ENCODE assay signal across 9 cellular contexts in genomic region chr2:219541611-219542180, GRCh38. TPM values are rescaled to one million over a fixed set of nuclear protein-coding genes. Genes with fewer than 3 reads are reported as not detected.
DNase-seq lines count a peak whose midpoint lies in the region; ATAC-seq and TF ChIP-seq lines count a peak whose summit lies in the region.
"Had no signal": no experiment of that assay in that cellular context is flagged by ENCODE, and none has a peak within 500 bp of the region (broad histone marks: within the 10 kb centered on the region; RNA-seq: fewer than 3 reads in every experiment).

No MANE protein-coding gene starts in this region.

- H3K4me3 ChIP-seq in SJCRH30 (no peak overlapping the region), psoas muscle (peak overlapping the region; percentile 38), vagina (peak overlapping the region; percentile 1)

- H2BK12ac ChIP-seq in H9 (ENCODE audit: insufficient read length, low read depth, low read length): no peak overlapping the region

- no peak overlapping the region for H3K4ac ChIP-seq in H9 (ENCODE audit: low read depth, low read length)

- H2BK20ac ChIP-seq in H9 (ENCODE audit: low read depth, low read length, poor library complexity, severe bottlenecking): no peak overlapping the region

- no peaks in the 10 kb centered on the region for H3K79me1 ChIP-seq in H9 (ENCODE audit: insufficient read depth, low read depth, low read length, poor library complexity, severe bottlenecking)

- TF ChIP-seq POLR2A in vagina (IDR thresholded peaks at IDR 0.05): no peak

- H3K56ac ChIP-seq in H9 (ENCODE audit: insufficient read length, low read depth, low read length): no peak overlapping the region

- H2BK5ac ChIP-seq in H9 (ENCODE audit: insufficient read length, low read length): no peak overlapping the region

- no peak overlapping the region for H2AFZ ChIP-seq in H9 (ENCODE audit: low read length)

- no peak overlapping the region for H3K14ac ChIP-seq in H9 (ENCODE audit: insufficient read depth, low read length)

- CTCF ChIA-PET in activated naive CD4-positive, alpha-beta T cell treated with anti-CD3 and anti-CD28 coated beads, Interleukin-2, amount 10 ng/mL, durations not matched to agents 7 days and 5 days (lab: Charles Lee): interaction anchor here (0.6 to 3.9 kb wide), 42 partner anchors 9 to 162 kb away, joined by 3 to 72 read pairs (median 4); partner anchors contain the start of gene STK11IP

- H4K8ac ChIP-seq in H9 (replicated peaks; ENCODE audit: insufficient read length, low read depth, low read length): no peak overlapping the region

- peaks cover 39 to 40% of the 10 kb centered on the region in 2 experiments for H3K4me1 Mint-ChIP-seq in H9
- H3K4me1 Mint-ChIP-seq in activated naive CD4-positive, alpha-beta T cell treated with anti-CD3 and anti-CD28 coated beads, Interleukin-2, amount 10 ng/mL, durations not matched to agents 7 days and 5 days: peaks cover 23% of the 10 kb centered on the region

- peak overlapping the region; percentile 94 for H3K4me2 ChIP-seq in H9 (ENCODE audit: insufficient read depth, insufficient read length, low read length)

- ATAC-seq in Right ventricle myocardium inferior (no peak), psoas muscle (peak; percentile 30 to 49 (median 31))

- no peak overlapping the region for H2BK120ac ChIP-seq in H9 (ENCODE audit: low read depth, low read length, poor library complexity, severe bottlenecking)

- WGBS in H9 (ENCODE audit: extremely low coverage, insufficient read length, low lambda C conversion rate): no CpG with 5 or more reads among the region's 48 CpGs
- WGBS in psoas muscle, 3 donors: 14 to 22% (median 15%) methylated on average over 47 to 48 of the region's 48 CpGs

- peak overlapping the region in 1 of 3 experiments; percentile 73; a peak in 1 of 7 replicates for H3K27ac Mint-ChIP-seq in H9
- H3K27ac Mint-ChIP-seq in activated naive CD4-positive, alpha-beta T cell treated with anti-CD3 and anti-CD28 coated beads, Interleukin-2, amount 10 ng/mL, durations not matched to agents 7 days and 5 days: peak overlapping the region; percentile 7

- H4K91ac ChIP-seq in H9 (ENCODE audit: insufficient read length, low read depth, low read length): no peak overlapping the region

- H3K4me1 ChIP-seq in ES-I3 (ENCODE audit: insufficient read depth, low read length): peaks cover 23% of the 10 kb centered on the region
- H3K4me1 ChIP-seq in H9 (ENCODE audit: insufficient read depth, low read length): peaks cover 8% of the 10 kb centered on the region; the same call in 1 of the 2 replicates
- H3K4me1 ChIP-seq in SJCRH30: peaks cover 13% of the 10 kb centered on the region
- peaks cover 23% of the 10 kb centered on the region for H3K4me1 ChIP-seq in psoas muscle
- H3K4me1 ChIP-seq in vagina: peaks cover 45% of the 10 kb centered on the region

- peaks cover 16% of the 10 kb centered on the region for H3K23me2 ChIP-seq in H9 (ENCODE audit: insufficient read length, low read depth, low read length, poor library complexity, severe bottlenecking)

- no peak overlapping the region for H2AK5ac ChIP-seq in H9 (ENCODE audit: insufficient read length, low read length)

- H2BK15ac ChIP-seq in H9 (ENCODE audit: low read depth, low read length): no peak overlapping the region

- peaks cover 18 to 31% (median 21%) of the 10 kb centered on the region in 3 experiments for H3K36me3 Mint-ChIP-seq in H9 (ENCODE audit: insufficient read depth in 1 of 3, low read depth in 3 of 3)
- peaks cover 4% of the 10 kb centered on the region for H3K36me3 Mint-ChIP-seq in activated naive CD4-positive, alpha-beta T cell treated with anti-CD3 and anti-CD28 coated beads, Interleukin-2, amount 10 ng/mL, durations not matched to agents 7 days and 5 days

- intact Hi-C loops in Right ventricle myocardium inferior (cut with DNase I) (loop anchor here (1.0 to 2.0 kb wide), 2 partner anchors 148 to 185 kb away; no protein-coding TSS in a partner anchor), psoas muscle (cut with DNase I) (loop anchor here (2.0 to 10.0 kb wide), 3 partner anchors 101 to 367 kb away; partner anchors contain the start of genes CNPPD1 (in 1 of the 2), RETREG2 (in 1 of the 2) and SLC23A3 (in 1 of the 2)), vagina (cut with DNase I) (loop anchor here (2.0 to 5.0 kb wide), 2 partner anchors 101 to 149 kb away; no protein-coding TSS in a partner anchor)

- H3K9ac ChIP-seq in ES-I3 (ENCODE audit: low read depth, low read length) (peak overlapping the region; percentile 66; the same call in 1 of the 2 replicates), H9 (ENCODE audit: extremely low read depth, insufficient read length, low read length) (no peak overlapping the region)

- H3K23ac ChIP-seq in H9 (ENCODE audit: insufficient read length, low read depth, low read length): no peak overlapping the region

- peak; percentile 100 for TF ChIP-seq CTCF in H9 (conservative IDR thresholded peaks at IDR 0.05)
- peak; percentile 80 for TF ChIP-seq CTCF in psoas muscle (IDR thresholded peaks at IDR 0.05)
- TF ChIP-seq CTCF in vagina (IDR thresholded peaks at IDR 0.05): peak; percentile 78 to 89 (median 79)

- H3K79me2 ChIP-seq in H9 (ENCODE audit: insufficient read depth, low read length): no peaks in the 10 kb centered on the region

- peaks cover 9% of the 10 kb centered on the region for H3K36me3 ChIP-seq in ES-I3 (ENCODE audit: insufficient read depth, low read length)
- H3K36me3 ChIP-seq in SJCRH30: peaks cover 6% of the 10 kb centered on the region; the same call in 1 of the 2 replicates
- peaks cover 0 to 29% of the 10 kb centered on the region in 2 donors for H3K36me3 ChIP-seq in psoas muscle (ENCODE audit: insufficient read depth in 1 of 2, low read depth in 1 of 2)
- H3K36me3 ChIP-seq in vagina: peaks cover 0 to 22% of the 10 kb centered on the region in 2 donors

- peak; percentile 95 for DNase-seq in H9
- peak; percentile 93 for DNase-seq in LoVo (ENCODE audit: low spot score)
- peak; percentile 49 to 51 for DNase-seq in SJCRH30
- peak; percentile 90 for DNase-seq in activated naive CD4-positive, alpha-beta T cell treated with anti-CD3 and anti-CD28 coated beads, Interleukin-2, amount 10 ng/mL, durations not matched to agents 7 days and 5 days
- DNase-seq in Right ventricle myocardium inferior (ENCODE audit: missing footprints): peak; percentile 90
- peak; percentile 74 to 87 for DNase-seq in psoas muscle
- DNase-seq in vagina (ENCODE audit: extremely low spot score in 2 of 2): no peak

- no peak overlapping the region for H3K18ac ChIP-seq in H9 (ENCODE audit: insufficient read length, low read depth, low read length)

- H3K9me3 ChIP-seq in ES-I3 (ENCODE audit: control insufficient read depth, insufficient read depth, low read length) (no peaks in the 10 kb centered on the region), H9 (ENCODE audit: control insufficient read depth, low read depth, low read length) (no peaks in the 10 kb centered on the region), SJCRH30 (replicated peaks) (no peaks in the 10 kb centered on the region), psoas muscle (no peaks in the 10 kb centered on the region), vagina (no peaks in the 10 kb centered on the region)

- H3K27me3 Mint-ChIP-seq in H9 (ENCODE audit: low read depth): peaks cover 27% of the 10 kb centered on the region
- peaks cover 35% of the 10 kb centered on the region for H3K27me3 Mint-ChIP-seq in activated naive CD4-positive, alpha-beta T cell treated with anti-CD3 and anti-CD28 coated beads, Interleukin-2, amount 10 ng/mL, durations not matched to agents 7 days and 5 days

- no peak overlapping the region for H4K5ac ChIP-seq in H9 (ENCODE audit: insufficient read length, low read depth, low read length)

- H3K4me3 Mint-ChIP-seq in H9: peak overlapping the region; percentile 87 to 94
- peak overlapping the region; percentile 73 for H3K4me3 Mint-ChIP-seq in activated naive CD4-positive, alpha-beta T cell treated with anti-CD3 and anti-CD28 coated beads, Interleukin-2, amount 10 ng/mL, durations not matched to agents 7 days and 5 days

- H4K20me1 ChIP-seq in H9 (ENCODE audit: control insufficient read depth, insufficient read depth, insufficient read length): no peaks in the 10 kb centered on the region

- H3T11ph ChIP-seq in H9 (ENCODE audit: low read length): no peak overlapping the region

- H3K27me3 ChIP-seq in H9 (ENCODE audit: insufficient read depth, low read length): no peaks in the 10 kb centered on the region
- H3K27me3 ChIP-seq in SJCRH30: no peaks in the 10 kb centered on the region
- no peaks in the 10 kb centered on the region for H3K27me3 ChIP-seq in psoas muscle (ENCODE audit: insufficient read depth in 3 of 3, low read length in 2 of 3)
- no peaks in the 10 kb centered on the region for H3K27me3 ChIP-seq in vagina

- H3K9me3 Mint-ChIP-seq in H9: peaks cover 0 to 4% of the 10 kb centered on the region in 2 experiments; a peak in 1 of 5 replicates
- no peaks in the 10 kb centered on the region for H3K9me3 Mint-ChIP-seq in activated naive CD4-positive, alpha-beta T cell treated with anti-CD3 and anti-CD28 coated beads, Interleukin-2, amount 10 ng/mL, durations not matched to agents 7 days and 5 days

- H3K27ac ChIP-seq in H9 (ENCODE audit: insufficient read length, low read depth, low read length) (no peak overlapping the region), SJCRH30 (no peak overlapping the region), psoas muscle (no peak overlapping the region), vagina (no peak overlapping the region)

RNA-seq across cellular contexts. Expression of gene CHPF, which starts 1.9 kb away (rescaled TPM):
- total RNA-seq in H9 (2021) (45.1 and 46.5 TPM in 2 replicates), Right ventricle myocardium inferior (92.2 TPM), psoas muscle (10 to 100 TPM; 11.9 to 14.2 (median 13.1) TPM), vagina (41.5 TPM)
- 41.8 and 44.0 TPM in 2 replicates for total RNA-seq in SJCRH30 (2014; rRNA removed; shearing (Covaris generic))
- 10 to 100 TPM in 1 of 3 donors, 1 to 10 TPM in 2; 8.4 to 13.0 (median 9.0) TPM for polyA plus RNA-seq in psoas muscle

RNA-seq across cellular contexts. Expression of gene TMEM198, which starts 2.1 kb away (rescaled TPM):
- total RNA-seq in H9 (2021): 7.7 and 8.8 TPM in 2 replicates
- total RNA-seq in SJCRH30 (2014; rRNA removed; shearing (Covaris generic)): 8.1 and 8.2 TPM in 2 replicates
- total RNA-seq in Right ventricle myocardium inferior: 2.7 TPM
- 1 to 10 TPM in 3 of 4 donors, under 1 TPM in 1; 0.88 to 3.1 (median 2.0) TPM for total RNA-seq in psoas muscle
- 1 to 10 TPM in 2 of 3 donors, under 1 TPM in 1; 0.61 to 3.7 (median 2.3) TPM for polyA plus RNA-seq in psoas muscle
- 1.5 TPM for total RNA-seq in vagina

RNA-seq across cellular contexts. Expression of gene ASIC4, which starts 27.4 kb away (rescaled TPM):
- total RNA-seq in H9 (2021): 0.37 and 0.42 TPM in 2 replicates
- 0.46 and 0.67 TPM in 2 replicates for total RNA-seq in SJCRH30 (2014; rRNA removed; shearing (Covaris generic))
- not detected for total RNA-seq in Right ventricle myocardium inferior
- under 1 TPM in 2 of 4 donors, not detected in 2; 0.30 to 0.34 TPM for total RNA-seq in psoas muscle
- polyA plus RNA-seq in psoas muscle: under 1 TPM in 2 of 3 donors, not detected in 1; 0.03 to 0.23 TPM
- total RNA-seq in vagina: not detected

RNA-seq across cellular contexts. Expression of gene OBSL1, which starts 29.6 kb away (rescaled TPM):
- total RNA-seq in H9 (2021) (139 and 140 TPM in 2 replicates), Right ventricle myocardium inferior (158 TPM), psoas muscle (100 to 1,000 TPM in 1 of 4 donors, 10 to 100 TPM in 3; 38.7 to 134 (median 68.0) TPM), vagina (53.0 TPM)
- 67.8 and 71.6 TPM in 2 replicates for total RNA-seq in SJCRH30 (2014; rRNA removed; shearing (Covaris generic))
- polyA plus RNA-seq in psoas muscle: 10 to 100 TPM; 10.3 to 35.9 (median 22.1) TPM

RNA-seq across cellular contexts. Expression of gene INHA, which starts 30.4 kb away (rescaled TPM):
- total RNA-seq in H9 (2021) (0.24 and 0.31 TPM in 2 replicates), Right ventricle myocardium inferior (1.9 TPM), psoas muscle (under 1 TPM in 2 of 4 donors, not detected in 2; 0.23 to 0.36 TPM), vagina (0.74 TPM)
- total RNA-seq in SJCRH30 (2014; rRNA removed; shearing (Covaris generic)): 0.65 and 1.4 TPM in 2 replicates
- polyA plus RNA-seq in psoas muscle: 1 to 10 TPM in 1 of 3 donors, under 1 TPM in 2; 0.10 to 1.2 (median 0.18) TPM
- total RNA-seq: temporal lobe had no signal

Comparison
In these comparisons a context has a peak if more than half of its experiments do, and no peak if none do; other contexts are left out.
1. DNase-seq: peak in H9 (single experiment), LoVo (single experiment), SJCRH30 (2 of 2), activated naive CD4-positive, alpha-beta T cell treated with anti-CD3 and anti-CD28 coated beads, Interleukin-2, amount 10 ng/mL, durations not matched to agents 7 days and 5 days (single experiment), Right ventricle myocardium inferior (single experiment) and psoas muscle (2 of 2); none in vagina (0 of 2).
2. Peak in every context shown above with its lines, with median percentiles within 50 percentile points of each other: CTCF ChIP-seq.